Comparison of ENCODE assay signal across 1 cellular context in the genomic region with DNA sequence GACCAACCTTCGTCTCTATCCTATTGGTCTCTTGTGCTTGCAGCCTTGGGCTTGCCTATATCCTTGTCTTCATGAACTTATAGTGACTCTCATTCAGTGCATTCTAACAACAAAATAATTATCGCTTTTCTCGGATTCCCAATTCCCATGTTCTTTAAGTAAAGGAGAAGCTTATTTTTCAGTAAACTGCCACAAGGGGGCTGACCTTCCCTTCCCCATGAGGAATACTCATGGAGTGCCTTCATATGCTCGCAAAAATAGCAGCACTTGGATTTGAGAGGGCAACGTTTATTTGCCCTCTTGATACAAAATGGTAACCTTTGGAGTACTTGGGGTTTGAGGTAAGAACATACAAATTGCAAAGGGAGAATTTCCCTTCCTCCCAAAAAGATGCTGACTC.
TF ChIP-seq lines count a peak whose summit lies in the region.

No MANE protein-coding gene starts in this region.

TF ChIP-seq in WTC11, 78 proteins besides CTCF, POLR2A, EP300 and RAD21:
- TF ChIP-seq ZNF232 (CRISPR knock-in tag; IDR thresholded peaks at IDR 0.05) (no peak), RORB (CRISPR knock-in tag; IDR thresholded peaks at IDR 0.05) (no peak), JAZF1 (CRISPR knock-in tag; IDR thresholded peaks at IDR 0.05) (no peak), ZNF423 (CRISPR knock-in tag; IDR thresholded peaks at IDR 0.05) (no peak), GRHL2 (CRISPR knock-in tag; IDR thresholded peaks at IDR 0.05; ENCODE audit: insufficient replicate concordance, severe bottlenecking) (no peak), FOXP1 (CRISPR knock-in tag; IDR thresholded peaks at IDR 0.05; ENCODE audit: borderline replicate concordance) (no peak), KAT7 (CRISPR knock-in tag; IDR thresholded peaks at IDR 0.05; ENCODE audit: borderline replicate concordance) (no peak)
- TF ChIP-seq, protein P1, sequence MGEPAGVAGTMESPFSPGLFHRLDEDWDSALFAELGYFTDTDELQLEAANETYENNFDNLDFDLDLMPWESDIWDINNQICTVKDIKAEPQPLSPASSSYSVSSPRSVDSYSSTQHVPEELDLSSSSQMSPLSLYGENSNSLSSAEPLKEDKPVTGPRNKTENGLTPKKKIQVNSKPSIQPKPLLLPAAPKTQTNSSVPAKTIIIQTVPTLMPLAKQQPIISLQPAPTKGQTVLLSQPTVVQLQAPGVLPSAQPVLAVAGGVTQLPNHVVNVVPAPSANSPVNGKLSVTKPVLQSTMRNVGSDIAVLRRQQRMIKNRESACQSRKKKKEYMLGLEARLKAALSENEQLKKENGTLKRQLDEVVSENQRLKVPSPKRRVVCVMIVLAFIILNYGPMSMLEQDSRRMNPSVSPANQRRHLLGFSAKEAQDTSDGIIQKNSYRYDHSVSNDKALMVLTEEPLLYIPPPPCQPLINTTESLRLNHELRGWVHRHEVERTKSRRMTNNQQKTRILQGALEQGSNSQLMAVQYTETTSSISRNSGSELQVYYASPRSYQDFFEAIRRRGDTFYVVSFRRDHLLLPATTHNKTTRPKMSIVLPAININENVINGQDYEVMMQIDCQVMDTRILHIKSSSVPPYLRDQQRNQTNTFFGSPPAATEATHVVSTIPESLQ (CRISPR knock-in tag; IDR thresholded peaks at IDR 0.05) = no peak
- TF ChIP-seq, protein P2, sequence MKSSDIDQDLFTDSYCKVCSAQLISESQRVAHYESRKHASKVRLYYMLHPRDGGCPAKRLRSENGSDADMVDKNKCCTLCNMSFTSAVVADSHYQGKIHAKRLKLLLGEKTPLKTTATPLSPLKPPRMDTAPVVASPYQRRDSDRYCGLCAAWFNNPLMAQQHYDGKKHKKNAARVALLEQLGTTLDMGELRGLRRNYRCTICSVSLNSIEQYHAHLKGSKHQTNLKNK (CRISPR knock-in tag; IDR thresholded peaks at IDR 0.05) = no peak
- TF ChIP-seq, protein P3, sequence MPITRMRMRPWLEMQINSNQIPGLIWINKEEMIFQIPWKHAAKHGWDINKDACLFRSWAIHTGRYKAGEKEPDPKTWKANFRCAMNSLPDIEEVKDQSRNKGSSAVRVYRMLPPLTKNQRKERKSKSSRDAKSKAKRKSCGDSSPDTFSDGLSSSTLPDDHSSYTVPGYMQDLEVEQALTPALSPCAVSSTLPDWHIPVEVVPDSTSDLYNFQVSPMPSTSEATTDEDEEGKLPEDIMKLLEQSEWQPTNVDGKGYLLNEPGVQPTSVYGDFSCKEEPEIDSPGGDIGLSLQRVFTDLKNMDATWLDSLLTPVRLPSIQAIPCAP (CRISPR knock-in tag; IDR thresholded peaks at IDR 0.05) = no peak
- TF ChIP-seq, protein P4, sequence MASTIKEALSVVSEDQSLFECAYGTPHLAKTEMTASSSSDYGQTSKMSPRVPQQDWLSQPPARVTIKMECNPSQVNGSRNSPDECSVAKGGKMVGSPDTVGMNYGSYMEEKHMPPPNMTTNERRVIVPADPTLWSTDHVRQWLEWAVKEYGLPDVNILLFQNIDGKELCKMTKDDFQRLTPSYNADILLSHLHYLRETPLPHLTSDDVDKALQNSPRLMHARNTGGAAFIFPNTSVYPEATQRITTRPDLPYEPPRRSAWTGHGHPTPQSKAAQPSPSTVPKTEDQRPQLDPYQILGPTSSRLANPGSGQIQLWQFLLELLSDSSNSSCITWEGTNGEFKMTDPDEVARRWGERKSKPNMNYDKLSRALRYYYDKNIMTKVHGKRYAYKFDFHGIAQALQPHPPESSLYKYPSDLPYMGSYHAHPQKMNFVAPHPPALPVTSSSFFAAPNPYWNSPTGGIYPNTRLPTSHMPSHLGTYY (CRISPR knock-in tag; IDR thresholded peaks at IDR 0.05) = no peak
